ENCODE assay signal across 17 cellular contexts in genomic region chr3:169363318-169363717, GRCh38.
DNase-seq lines count a peak whose midpoint lies in the region; ATAC-seq, FAIRE-seq and TF ChIP-seq lines count a peak whose summit lies in the region.
"Had no signal": no experiment of that assay in that cellular context is flagged by ENCODE, and none has a peak within 500 bp of the region (broad histone marks: within the 10 kb centered on the region; RNA-seq: fewer than 3 reads in every experiment).

No MANE protein-coding gene starts in this region.

- no peaks in the 10 kb centered on the region for H3K36me3 Mint-ChIP-seq in Calu3 (ENCODE audit: insufficient read depth, unreplicated experiment)
- H3K36me3 Mint-ChIP-seq: CD8-positive, alpha-beta memory T cell had no signal

- H3K27me3 ChIP-seq in small intestine (ENCODE audit: control insufficient read depth in 2 of 2, insufficient read depth in 2 of 2, low read length in 2 of 2), result no peaks in the 10 kb centered on the region
- H3K27me3 ChIP-seq: BLaER1 had no signal

- H3K27me3 Mint-ChIP-seq in Calu3 (ENCODE audit: unreplicated experiment), result no peaks in the 10 kb centered on the region

- no peak overlapping the region for H3K27ac ChIP-seq in small intestine (ENCODE audit: low read depth in 1 of 2, low read length in 1 of 2)
- H3K27ac ChIP-seq: BLaER1, GM23248 had no signal

- H3K36me3 ChIP-seq in mucosa of descending colon (ENCODE audit: low read depth) (no peaks in the 10 kb centered on the region), small intestine (ENCODE audit: control insufficient read depth in 2 of 2, insufficient read depth in 2 of 2, low read length in 2 of 2) (no peaks in the 10 kb centered on the region)
- H3K36me3 ChIP-seq: BLaER1 had no signal

- peaks cover 61% of the 10 kb centered on the region for H3K4me1 Mint-ChIP-seq in Calu3 (ENCODE audit: low read depth, unreplicated experiment)
- H3K4me1 Mint-ChIP-seq: CD8-positive, alpha-beta memory T cell had no signal

- ATAC-seq in mucosa of descending colon (peak; percentile 65), GM19351 (IDR thresholded peaks at IDR 0.05; ENCODE audit: unreplicated experiment) (no peak)

- DNase-seq in Calu3 (peak; percentile 34), dermis blood vessel endothelial cell (peak; percentile 12), mucosa of descending colon (peak in 1 of 3 donors; percentile 16), small intestine (peak; percentile 77), COLO829 (ENCODE audit: low spot score) (no peak), hypothalamus (lab: John Stamatoyannopoulos, UW) (no peak)
- DNase-seq: 8988T; AML-193; CD8-positive, alpha-beta memory T cell; DND-41; GDM1; GM23248; IMR-90 had no signal

- H3K9me3 ChIP-seq in mucosa of descending colon, result no peaks in the 10 kb centered on the region
- no peaks in the 10 kb centered on the region for H3K9me3 ChIP-seq in small intestine (ENCODE audit: control insufficient read depth, low read depth)
- H3K9me3 ChIP-seq: BLaER1 had no signal

- CTCF ChIA-PET in Calu3 (lab: Charles Lee), result interaction anchor here (1.0 to 3.1 kb wide), 5 partner anchors 16 to 305 kb away, joined by 3 to 17 read pairs (median 4); no protein-coding TSS in a partner anchor

- no peak overlapping the region for H3K4me3 ChIP-seq in mucosa of descending colon
- H3K4me3 ChIP-seq in small intestine (ENCODE audit: low read depth in 1 of 2, low read length in 2 of 2), result no peak overlapping the region
- H3K4me3 ChIP-seq: BLaER1, GM23248 had no signal

- FAIRE-seq in small intestine (lab: Jason Lieb, UNC), result no peak
- FAIRE-seq: GM12892, H54 had no signal

- BruUV-seq in Calu3 (replicated peaks; lab: Mats Ljungman, UMichigan), result no TSS peak

- H3K4me3 Mint-ChIP-seq in Calu3 (ENCODE audit: low read depth, unreplicated experiment), result peak overlapping the region; percentile 46
- H3K4me3 Mint-ChIP-seq: CD8-positive, alpha-beta memory T cell had no signal

- H3K4me1 ChIP-seq in mucosa of descending colon (ENCODE audit: low read depth), result peaks cover 5% of the 10 kb centered on the region
- H3K4me1 ChIP-seq in small intestine (ENCODE audit: control insufficient read depth in 2 of 2, insufficient read depth in 1 of 2, low read depth in 1 of 2, low read length in 1 of 2), result peaks cover 0 to 5% of the 10 kb centered on the region in 2 donors
- H3K4me1 ChIP-seq: BLaER1 had no signal

- TF ChIP-seq CTCF in Calu3 (IDR thresholded peaks at IDR 0.05; ENCODE audit: unreplicated experiment) (no peak), mucosa of descending colon (IDR thresholded peaks at IDR 0.05) (no peak)

- H3K27ac Mint-ChIP-seq in Calu3 (ENCODE audit: unreplicated experiment), result peak overlapping the region; percentile 83
- H3K27ac Mint-ChIP-seq: CD8-positive, alpha-beta memory T cell had no signal

- intact Hi-C loops in Calu3 (cut with micrococcal nuclease; ENCODE audit: unreplicated experiment) (loop anchor here (2.0 kb wide), 3 partner anchors 15 to 65 kb away; no protein-coding TSS in a partner anchor), mucosa of descending colon (cut with DNase I, micrococcal nuclease) (no loop called here)

- no peaks in the 10 kb centered on the region for H3K9me3 Mint-ChIP-seq in Calu3 (ENCODE audit: low read depth, unreplicated experiment)
- H3K9me3 Mint-ChIP-seq: CD8-positive, alpha-beta memory T cell had no signal

- 20 to 38% (median 31%) methylated on average over 5 of the region's 5 CpGs for WGBS in small intestine, 3 donors

Comparison
In these comparisons a context has a peak if more than half of its experiments do, and no peak if none do; other contexts are left out.
1. DNase-seq: peak in Calu3 (single experiment), dermis blood vessel endothelial cell (single experiment) and small intestine (single experiment); none in COLO829 (single experiment) and hypothalamus (0 of 51).